In the genomic region with DNA sequence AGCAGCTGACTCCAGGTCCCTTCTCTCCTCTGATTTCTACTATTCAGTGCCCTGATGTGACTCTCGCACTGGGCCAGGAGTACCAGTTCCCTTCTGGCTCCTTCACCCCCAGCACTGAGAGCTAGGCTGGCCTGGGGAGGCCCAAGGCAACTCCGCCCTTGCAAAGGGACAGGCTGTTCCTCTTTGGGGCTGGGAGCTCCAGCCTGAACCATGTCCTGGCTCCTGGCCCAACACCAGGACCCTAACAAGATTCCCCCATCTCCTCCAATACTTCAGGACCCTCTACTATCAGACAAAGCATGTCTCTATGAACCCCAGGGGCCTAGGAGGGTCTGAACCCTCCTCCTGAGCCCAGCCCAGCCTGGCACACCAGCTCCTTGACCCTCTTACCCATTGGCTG, we compare ENCODE assay signal across 12 cellular contexts. TPM values are rescaled to one million over a fixed set of nuclear protein-coding genes. Genes with fewer than 3 reads are reported as not detected.
DNase-seq lines count a peak whose midpoint lies in the region; ATAC-seq and TF ChIP-seq lines count a peak whose summit lies in the region.
"Had no signal": no experiment of that assay in that cellular context is flagged by ENCODE, and none has a peak within 500 bp of the region (broad histone marks: within the 10 kb centered on the region; RNA-seq: fewer than 3 reads in every experiment).

No MANE protein-coding gene starts in this region.

- H3K9me2 ChIP-seq in SK-N-SH, result no peaks in the 10 kb centered on the region

- no peaks in the 10 kb centered on the region for H3K9me3 Mint-ChIP-seq in neural crest cell
- H3K9me3 Mint-ChIP-seq: activated T-cell treated with anti-CD3 and anti-CD28 coated beads, Interleukin-2, amount 50 U/mL, for 24 hours had no signal

- 100% methylated on average over 2 of the region's 2 CpGs for WGBS in SK-N-SH (ENCODE audit: low lambda C conversion rate)

- ATAC-seq in SK-N-SH treated with all-trans-retinoic acid at 6 μM for 48 hours (no peak), upper lobe of right lung (peak; percentile 24), GM19023 (IDR thresholded peaks at IDR 0.05; ENCODE audit: unreplicated experiment) (no peak)

- H3K27me3 ChIP-seq in SK-N-SH (ENCODE audit: insufficient read depth) (no peaks in the 10 kb centered on the region), colonic mucosa (no peaks in the 10 kb centered on the region), upper lobe of right lung (no peaks in the 10 kb centered on the region)

- intact Hi-C loops in colonic mucosa (cut with DNase I) (no loop called here), upper lobe of right lung (cut with DNase I) (no loop called here)

- CTCF ChIA-PET in SK-N-SH (lab: Yijun Ruan, JAX), result interaction anchor here (0.9 to 3.7 kb wide), 12 partner anchors 9 to 819 kb away, joined by 3 to 27 read pairs (median 4); a partner anchor contains a TSS

- H3K9ac ChIP-seq in SK-N-SH (peak overlapping the region; percentile 2; the same call in 1 of the 2 replicates), colonic mucosa (ENCODE audit: low read depth in 2 of 2, low read length in 2 of 2) (peak overlapping the region in 1 of 2 donors; percentile 27)

- no peak for TF ChIP-seq RAD21 in SK-N-SH (IDR thresholded peaks at IDR 0.05; ENCODE audit: low read length)

- TF ChIP-seq CTCF in SK-N-SH (IDR thresholded peaks at IDR 0.05) (no peak), colonic mucosa (IDR thresholded peaks at IDR 0.05) (no peak), neural crest cell (conservative IDR thresholded peaks at IDR 0.05) (no peak), upper lobe of right lung (IDR thresholded peaks at IDR 0.05) (no peak)

- H3K4me3 Mint-ChIP-seq in neural crest cell, result no peak overlapping the region
- H3K4me3 Mint-ChIP-seq: activated T-cell treated with anti-CD3 and anti-CD28 coated beads, Interleukin-2, amount 50 U/mL, for 24 hours had no signal

- H4K20me1 ChIP-seq in SK-N-SH (ENCODE audit: insufficient read depth), result peaks cover 17% of the 10 kb centered on the region

- POLR2A ChIA-PET in SK-N-SH (lab: Yijun Ruan, JAX), result no interaction called here

- H3K79me2 ChIP-seq in SK-N-SH (ENCODE audit: insufficient read depth), result peaks cover 86% of the 10 kb centered on the region

- H3F3A ChIP-seq in SK-N-SH (replicated peaks; ENCODE audit: insufficient read depth), result peaks cover 52% of the 10 kb centered on the region

- H3K4me1 ChIP-seq in SK-N-SH (ENCODE audit: control insufficient read depth in 1 of 2, insufficient read depth in 2 of 2, low read depth in 1 of 2, low read length in 1 of 2) (peaks cover 15 to 56% of the 10 kb centered on the region in 2 experiments), colonic mucosa (no peaks in the 10 kb centered on the region), upper lobe of right lung (peaks cover 35% of the 10 kb centered on the region)

- H3K27ac ChIP-seq in SK-N-SH (ENCODE audit: low read depth in 2 of 2, low read length in 1 of 2), result peak overlapping the region; percentile 0 to 95; a peak in 3 of 4 replicates
- H3K27ac ChIP-seq in colonic mucosa, result peak overlapping the region; percentile 50
- peak overlapping the region; percentile 70 for H3K27ac ChIP-seq in upper lobe of right lung
- H3K27ac ChIP-seq: 22Rv1 had no signal

- DNase-seq in SK-N-SH (no peak), colonic mucosa (no peak), neural crest cell (ENCODE audit: low read depth, low spot score) (no peak), upper lobe of right lung (no peak), islet precursor cell (no peak), SW480 (ENCODE audit: low spot score) (no peak)
- DNase-seq: activated CD4-positive, alpha-beta T cell treated with anti-CD3 and anti-CD28 coated beads for 48 hours; activated T-cell treated with anti-CD3 and anti-CD28 coated beads, Interleukin-2, amount 50 U/mL, for 24 hours; NCI-H2107 had no signal

- H3K36me3 Mint-ChIP-seq in neural crest cell (ENCODE audit: low read depth), result no peaks in the 10 kb centered on the region

- peaks cover 9% of the 10 kb centered on the region for H3K27me3 Mint-ChIP-seq in neural crest cell (ENCODE audit: low read depth)

- H3K4me2 ChIP-seq in SK-N-SH, result peak overlapping the region; percentile 72

- H3K9me3 ChIP-seq in SK-N-SH, result no peaks in the 10 kb centered on the region
- H3K9me3 ChIP-seq in colonic mucosa, result no peaks in the 10 kb centered on the region
- H3K9me3 ChIP-seq in upper lobe of right lung, result no peaks in the 10 kb centered on the region

- H3K4me3 ChIP-seq in SK-N-SH (ENCODE audit: low read depth in 2 of 2, low read length in 1 of 2), result no peak overlapping the region
- H3K4me3 ChIP-seq in colonic mucosa, result no peak overlapping the region
- H3K4me3 ChIP-seq in upper lobe of right lung, result no peak overlapping the region

- peaks cover 7% of the 10 kb centered on the region for H3K4me1 Mint-ChIP-seq in neural crest cell

- no peak for TF ChIP-seq EP300 in SK-N-SH (IDR thresholded peaks at IDR 0.05; ENCODE audit: borderline replicate concordance in 1 of 2, low read depth in 1 of 2, low read length in 1 of 2)

- peak overlapping the region; percentile 87 for H3K27ac Mint-ChIP-seq in neural crest cell (ENCODE audit: unreplicated experiment)
- H3K27ac Mint-ChIP-seq: activated T-cell treated with anti-CD3 and anti-CD28 coated beads, Interleukin-2, amount 50 U/mL, for 24 hours had no signal

- peaks cover 0 to 10% of the 10 kb centered on the region in 2 experiments for H3K36me3 ChIP-seq in SK-N-SH (replicated peaks in 1 of 2; ENCODE audit: control insufficient read depth in 1 of 2, insufficient read depth in 2 of 2, low read length in 1 of 2)
- no peaks in the 10 kb centered on the region for H3K36me3 ChIP-seq in colonic mucosa
- no peaks in the 10 kb centered on the region for H3K36me3 ChIP-seq in upper lobe of right lung

- H2AFZ ChIP-seq in SK-N-SH (ENCODE audit: low read depth), result no peak overlapping the region

TF ChIP-seq in SK-N-SH, 30 proteins besides CTCF, POLR2A, EP300 and RAD21 (continues in another document):
- TF ChIP-seq GATA2 (CRISPR knock-in tag; IDR thresholded peaks at IDR 0.05), result no peak
- TF ChIP-seq GABPA (IDR thresholded peaks at IDR 0.05; ENCODE audit: low read depth), result no peak
- no peak for TF ChIP-seq NFIC (IDR thresholded peaks at IDR 0.05; ENCODE audit: borderline replicate concordance)
- no peak for TF ChIP-seq MXI1 (IDR thresholded peaks at IDR 0.05; ENCODE audit: low read depth, low read length)
- TF ChIP-seq, protein P1, sequence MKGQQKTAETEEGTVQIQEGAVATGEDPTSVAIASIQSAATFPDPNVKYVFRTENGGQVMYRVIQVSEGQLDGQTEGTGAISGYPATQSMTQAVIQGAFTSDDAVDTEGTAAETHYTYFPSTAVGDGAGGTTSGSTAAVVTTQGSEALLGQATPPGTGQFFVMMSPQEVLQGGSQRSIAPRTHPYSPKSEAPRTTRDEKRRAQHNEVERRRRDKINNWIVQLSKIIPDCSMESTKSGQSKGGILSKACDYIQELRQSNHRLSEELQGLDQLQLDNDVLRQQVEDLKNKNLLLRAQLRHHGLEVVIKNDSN (IDR thresholded peaks at IDR 0.05; ENCODE audit: borderline replicate concordance, low read depth), result no peak
- no peak for TF ChIP-seq MEF2A (IDR thresholded peaks at IDR 0.05; ENCODE audit: borderline replicate concordance, low read depth)
- no peak for TF ChIP-seq SMC3 (IDR thresholded peaks at IDR 0.05; ENCODE audit: low read depth, low read length)
- no peak for TF ChIP-seq TEAD4 (IDR thresholded peaks at IDR 0.05; ENCODE audit: borderline replicate concordance, insufficient read depth)
- TF ChIP-seq CHD2 (IDR thresholded peaks at IDR 0.05; ENCODE audit: low read length, partially characterized antibody), result no peak
- TF ChIP-seq EZH2phosphoT487 (IDR thresholded peaks at IDR 0.05; ENCODE audit: borderline replicate concordance, low read depth), result no peak
- no peak for TF ChIP-seq TCF12 (IDR thresholded peaks at IDR 0.05)
- no peak for TF ChIP-seq JUND (IDR thresholded peaks at IDR 0.05)

TF ChIP-seq in SK-N-SH treated with all-trans-retinoic acid at 6 μM for 48 hours, 23 proteins besides CTCF, POLR2A, EP300 and RAD21:
- TF ChIP-seq, protein P2, sequence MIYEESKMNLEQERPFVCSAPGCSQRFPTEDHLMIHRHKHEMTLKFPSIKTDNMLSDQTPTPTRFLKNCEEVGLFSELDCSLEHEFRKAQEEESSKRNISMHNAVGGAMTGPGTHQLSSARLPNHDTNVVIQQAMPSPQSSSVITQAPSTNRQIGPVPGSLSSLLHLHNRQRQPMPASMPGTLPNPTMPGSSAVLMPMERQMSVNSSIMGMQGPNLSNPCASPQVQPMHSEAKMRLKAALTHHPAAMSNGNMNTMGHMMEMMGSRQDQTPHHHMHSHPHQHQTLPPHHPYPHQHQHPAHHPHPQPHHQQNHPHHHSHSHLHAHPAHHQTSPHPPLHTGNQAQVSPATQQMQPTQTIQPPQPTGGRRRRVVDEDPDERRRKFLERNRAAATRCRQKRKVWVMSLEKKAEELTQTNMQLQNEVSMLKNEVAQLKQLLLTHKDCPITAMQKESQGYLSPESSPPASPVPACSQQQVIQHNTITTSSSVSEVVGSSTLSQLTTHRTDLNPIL (CRISPR knock-in tag; IDR thresholded peaks at IDR 0.05; ENCODE audit: low read depth), result no peak
- TF ChIP-seq CSDC2 (CRISPR knock-in tag; IDR thresholded peaks at IDR 0.05), result no peak
- no peak for TF ChIP-seq ZFP3 (CRISPR knock-in tag; IDR thresholded peaks at IDR 0.05)
- TF ChIP-seq ARNTL (CRISPR knock-in tag; IDR thresholded peaks at IDR 0.05; ENCODE audit: borderline replicate concordance, low read depth), result no peak
- no peak for TF ChIP-seq SNAI2 (CRISPR knock-in tag; IDR thresholded peaks at IDR 0.05)
- TF ChIP-seq, protein P3, sequence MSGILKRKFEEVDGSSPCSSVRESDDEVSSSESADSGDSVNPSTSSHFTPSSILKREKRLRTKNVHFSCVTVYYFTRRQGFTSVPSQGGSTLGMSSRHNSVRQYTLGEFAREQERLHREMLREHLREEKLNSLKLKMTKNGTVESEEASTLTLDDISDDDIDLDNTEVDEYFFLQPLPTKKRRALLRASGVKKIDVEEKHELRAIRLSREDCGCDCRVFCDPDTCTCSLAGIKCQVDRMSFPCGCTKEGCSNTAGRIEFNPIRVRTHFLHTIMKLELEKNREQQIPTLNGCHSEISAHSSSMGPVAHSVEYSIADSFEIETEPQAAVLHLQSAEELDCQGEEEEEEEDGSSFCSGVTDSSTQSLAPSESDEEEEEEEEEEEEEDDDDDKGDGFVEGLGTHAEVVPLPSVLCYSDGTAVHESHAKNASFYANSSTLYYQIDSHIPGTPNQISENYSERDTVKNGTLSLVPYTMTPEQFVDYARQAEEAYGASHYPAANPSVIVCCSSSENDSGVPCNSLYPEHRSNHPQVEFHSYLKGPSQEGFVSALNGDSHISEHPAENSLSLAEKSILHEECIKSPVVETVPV (CRISPR knock-in tag; IDR thresholded peaks at IDR 0.05), result no peak

RNA-seq across cellular contexts. Expression of a gene that starts 12.6 kb away (rescaled TPM):
- polyA plus RNA-seq in SK-N-SH (2012; rRNA removed), result 5.6 and 14.0 TPM in 2 replicates
- polyA plus RNA-seq in SK-N-SH (2012; cell fraction: cytosol; rRNA removed), result 9.9 and 13.3 TPM in 2 replicates
- 14.7 and 17.4 TPM in 2 replicates for polyA plus RNA-seq in SK-N-SH (2012; cell fraction: nucleus; rRNA removed)
- total RNA-seq in colonic mucosa (100 to 1,000 TPM; 143 to 150 TPM), neural crest cell (0.71 and 0.75 TPM in 2 replicates), upper lobe of right lung (47.4 TPM)

RNA-seq across cellular contexts. Expression of a gene that starts 57.2 kb away (rescaled TPM):
- polyA plus RNA-seq in SK-N-SH (2012; rRNA removed), result 23.9 and 33.2 TPM in 2 replicates
- polyA plus RNA-seq in SK-N-SH (2012; cell fraction: cytosol; rRNA removed), result 9.1 and 17.5 TPM in 2 replicates
- 80.1 and 95.5 TPM in 2 replicates for polyA plus RNA-seq in SK-N-SH (2012; cell fraction: nucleus; rRNA removed)
- 10 to 100 TPM; 42.7 to 83.8 TPM for total RNA-seq in colonic mucosa
- 54.4 and 60.1 TPM in 2 replicates for total RNA-seq in neural crest cell
- 50.4 TPM for total RNA-seq in upper lobe of right lung

Comparison
In these comparisons a context has a peak if more than half of its experiments do, and no peak if none do; other contexts are left out.
1. RNA of a gene that starts 12.6 kb away (total RNA-seq): 143 to 150 TPM in colonic mucosa and 47.4 TPM in upper lobe of right lung (single experiment); 0.71 to 0.75 TPM in neural crest cell; every median in the first group is over 10 times any median in the second.
2. Peak in every context shown above with its lines, with median percentiles within 50 percentile points of each other: H3K27ac ChIP-seq.